15 cellular contexts compared by ENCODE assay signal in genomic region chr20:855466-856360, GRCh38. TPM values are rescaled to one million over a fixed set of nuclear protein-coding genes. Genes with fewer than 3 reads are reported as not detected.
A peak's percentile ranks its signal among the peaks of the same experiment; 100 is the strongest.
DNase-seq lines count a peak whose midpoint lies in the region; ATAC-seq and TF ChIP-seq lines count a peak whose summit lies in the region.
"Had no signal": no experiment of that assay in that cellular context is flagged by ENCODE, and none has a peak within 500 bp of the region (broad histone marks: within the 10 kb centered on the region; RNA-seq: fewer than 3 reads in every experiment).

No MANE protein-coding gene starts in this region.

- CTCF ChIA-PET in CD8-positive, alpha-beta T cell (lab: Charles Lee): interaction anchor here (0.5 to 3.7 kb wide), 2 partner anchors 18 to 101 kb away, joined by 3 to 15 read pairs; no protein-coding TSS in a partner anchor
- CTCF ChIA-PET in MCF 10A (lab: Yijun Ruan, JAX): interaction anchor here (1.0 to 6.5 kb wide), 4 partner anchors 24 to 494 kb away, joined by 3 to 44 read pairs (median 4); no protein-coding TSS in a partner anchor

- peaks cover 70% of the 10 kb centered on the region for H3K4me1 Mint-ChIP-seq in CD8-positive, alpha-beta T cell (ENCODE audit: low read depth)
- peaks cover 58% of the 10 kb centered on the region for H3K4me1 Mint-ChIP-seq in MCF 10A (ENCODE audit: insufficient read depth, unreplicated experiment)
- H3K4me1 Mint-ChIP-seq in natural killer cell treated with Interleukin-12 subunit alpha and Interleukin-12 subunit beta and Interleukin-15 and Interleukin-18, amount 100 ng/mL, for 72 hours (ENCODE audit: low read depth in 2 of 2): peaks cover 59 to 78% of the 10 kb centered on the region in 2 donors
- H3K4me1 Mint-ChIP-seq: nephron had no signal

- TF ChIP-seq RAD21 in Ishikawa (IDR thresholded peaks at IDR 0.05; ENCODE audit: low read depth): no peak

- no peaks in the 10 kb centered on the region for H3K27me3 ChIP-seq in CD8-positive, alpha-beta T cell (ENCODE audit: insufficient read depth, low read length)
- H3K27me3 ChIP-seq in gastrocnemius medialis (no peaks in the 10 kb centered on the region), HAP-1 (ENCODE audit: low read depth) (no peaks in the 10 kb centered on the region), gastroesophageal sphincter (peaks cover 4% of the 10 kb centered on the region)
- H3K27me3 ChIP-seq: body of pancreas, Peyer's patch, thyroid gland had no signal

- 37 to 77% methylated on average over 2 to 4 of the region's 11 CpGs for WGBS in gastroesophageal sphincter (ENCODE audit: low coverage in 1 of 2), 2 donors

- no peaks in the 10 kb centered on the region for H3K27me3 Mint-ChIP-seq in CD8-positive, alpha-beta T cell (ENCODE audit: low read depth)
- H3K27me3 Mint-ChIP-seq in MCF 10A (ENCODE audit: insufficient read depth, unreplicated experiment): no peaks in the 10 kb centered on the region
- no peaks in the 10 kb centered on the region for H3K27me3 Mint-ChIP-seq in natural killer cell treated with Interleukin-12 subunit alpha and Interleukin-12 subunit beta and Interleukin-15 and Interleukin-18, amount 100 ng/mL, for 72 hours

- H3K9me3 ChIP-seq in CD8-positive, alpha-beta T cell (ENCODE audit: low read length): no peaks in the 10 kb centered on the region
- H3K9me3 ChIP-seq in gastrocnemius medialis (no peaks in the 10 kb centered on the region), HAP-1 (no peaks in the 10 kb centered on the region), gastroesophageal sphincter (no peaks in the 10 kb centered on the region)
- H3K9me3 ChIP-seq: body of pancreas, Peyer's patch, thyroid gland had no signal

- no TSS peak for BruUV-seq in MCF 10A (replicated peaks; lab: Mats Ljungman, UMichigan)

- no peak for TF ChIP-seq EP300 in Ishikawa (IDR thresholded peaks at IDR 0.05; ENCODE audit: borderline replicate concordance)
- TF ChIP-seq EP300 in gastroesophageal sphincter (IDR thresholded peaks at IDR 0.05): no peak

- H3K27ac Mint-ChIP-seq in CD8-positive, alpha-beta T cell: peak overlapping the region; percentile 83
- peak overlapping the region; percentile 84 for H3K27ac Mint-ChIP-seq in MCF 10A (ENCODE audit: low read depth, unreplicated experiment)
- peak overlapping the region in 1 of 2 donors; percentile 67 for H3K27ac Mint-ChIP-seq in natural killer cell treated with Interleukin-12 subunit alpha and Interleukin-12 subunit beta and Interleukin-15 and Interleukin-18, amount 100 ng/mL, for 72 hours
- H3K27ac Mint-ChIP-seq: nephron had no signal

- TF ChIP-seq CTCF in CD8-positive, alpha-beta T cell (IDR thresholded peaks at IDR 0.05): no peak
- no peak for TF ChIP-seq CTCF in MCF 10A (IDR thresholded peaks at IDR 0.05; ENCODE audit: unreplicated experiment)
- no peak for TF ChIP-seq CTCF in gastrocnemius medialis (IDR thresholded peaks at IDR 0.05 in 4 of 5, conservative IDR thresholded peaks at IDR 0.05 in 1 of 5)
- TF ChIP-seq CTCF in gastroesophageal sphincter (IDR thresholded peaks at IDR 0.05): no peak

- no peaks in the 10 kb centered on the region for H3K36me3 ChIP-seq in CD8-positive, alpha-beta T cell (ENCODE audit: insufficient read depth, low read length)
- H3K36me3 ChIP-seq in gastrocnemius medialis: no peaks in the 10 kb centered on the region
- H3K36me3 ChIP-seq in HAP-1 (replicated peaks): no peaks in the 10 kb centered on the region
- H3K36me3 ChIP-seq in gastroesophageal sphincter: no peaks in the 10 kb centered on the region
- H3K36me3 ChIP-seq: Peyer's patch, thyroid gland had no signal

- peaks cover 45% of the 10 kb centered on the region for H3K4me1 ChIP-seq in CD8-positive, alpha-beta T cell (ENCODE audit: insufficient read depth, low read length)
- H3K4me1 ChIP-seq in gastrocnemius medialis (no peaks in the 10 kb centered on the region), HAP-1 (no peaks in the 10 kb centered on the region), gastroesophageal sphincter (no peaks in the 10 kb centered on the region)
- H3K4me1 ChIP-seq: body of pancreas, Peyer's patch, thyroid gland had no signal

- no peak for DNase-seq in CD8-positive, alpha-beta T cell
- DNase-seq in MCF 10A (ENCODE audit: unreplicated experiment): peak; percentile 61
- no peak for DNase-seq in natural killer cell treated with Interleukin-12 subunit alpha and Interleukin-12 subunit beta and Interleukin-15 and Interleukin-18, amount 100 ng/mL, for 72 hours (ENCODE audit: low spot score)
- no peak for DNase-seq in Kasumi-1 (lab: John Stamatoyannopoulos, UW)
- no peak for DNase-seq in gastrocnemius medialis
- no peak for DNase-seq in HAP-1 (ENCODE audit: low spot score in 2 of 2)
- DNase-seq: NCI-H1105, NCI-H446 treated with DMSO at 0.1 percent for 48 hours, Peyer's patch had no signal

- POLR2A ChIA-PET in CD8-positive, alpha-beta T cell (lab: Charles Lee): interaction anchor here (1.2 to 2.9 kb wide), 2 partner anchors 9 to 22 kb away, joined by 5 to 14 read pairs; partner anchors contain the start of gene FAM110A
- POLR2A ChIA-PET in MCF 10A (lab: Yijun Ruan, JAX): interaction anchor here (0.6 to 10.7 kb wide), 8 partner anchors 9 to 470 kb away, joined by 3 to 124 read pairs (median 3); partner anchors contain the start of gene FAM110A

- peak overlapping the region; percentile 66 for H3K4me3 Mint-ChIP-seq in CD8-positive, alpha-beta T cell
- H3K4me3 Mint-ChIP-seq in MCF 10A (ENCODE audit: unreplicated experiment): peak overlapping the region; percentile 61
- peak overlapping the region; percentile 62 for H3K4me3 Mint-ChIP-seq in natural killer cell treated with Interleukin-12 subunit alpha and Interleukin-12 subunit beta and Interleukin-15 and Interleukin-18, amount 100 ng/mL, for 72 hours
- H3K4me3 Mint-ChIP-seq: nephron had no signal

- no peak overlapping the region for H3K27ac ChIP-seq in CD8-positive, alpha-beta T cell (ENCODE audit: low read depth, low read length)
- H3K27ac ChIP-seq in gastrocnemius medialis (no peak overlapping the region), gastroesophageal sphincter (no peak overlapping the region)
- H3K27ac ChIP-seq: body of pancreas, Peyer's patch, thyroid gland had no signal

- no peak for ATAC-seq in CD8-positive, alpha-beta T cell
- no peak for ATAC-seq in natural killer cell treated with Interleukin-12 subunit alpha and Interleukin-12 subunit beta and Interleukin-15 and Interleukin-18, amount 100 ng/mL, for 72 hours
- no peak for ATAC-seq in gastrocnemius medialis
- ATAC-seq in gastroesophageal sphincter: no peak
- ATAC-seq: left lobe of liver had no signal

- TF ChIP-seq POLR2A in gastrocnemius medialis (IDR thresholded peaks at IDR 0.05): no peak
- no peak for TF ChIP-seq POLR2A in gastroesophageal sphincter (IDR thresholded peaks at IDR 0.05)

- no peaks in the 10 kb centered on the region for H3K9me3 Mint-ChIP-seq in CD8-positive, alpha-beta T cell
- peaks cover 7% of the 10 kb centered on the region for H3K9me3 Mint-ChIP-seq in MCF 10A (ENCODE audit: unreplicated experiment)
- no peaks in the 10 kb centered on the region for H3K9me3 Mint-ChIP-seq in natural killer cell treated with Interleukin-12 subunit alpha and Interleukin-12 subunit beta and Interleukin-15 and Interleukin-18, amount 100 ng/mL, for 72 hours
- H3K9me3 Mint-ChIP-seq: nephron had no signal

- in situ Hi-C loops in gastrocnemius medialis (cut with MboI; ENCODE audit: low sequenced_read_pairs in 4 of 4) (no loop called here), HAP-1 (cut with MboI; ENCODE audit: low sequenced_read_pairs) (no loop called here)

- intact Hi-C loops in CD8-positive, alpha-beta T cell (cut with DNase I, micrococcal nuclease): loop anchor here in 1 of 2 experiments (5.0 kb wide), 1 partner anchor 33 kb away; no protein-coding TSS in a partner anchor
- intact Hi-C loops in MCF 10A (cut with micrococcal nuclease) (loop anchor here (1.0 kb wide), 1 partner anchor 26 kb away; no protein-coding TSS in a partner anchor), gastrocnemius medialis (cut with DNase I; ENCODE audit: low total_unique reads) (no loop called here)

- H3K4me3 ChIP-seq in CD8-positive, alpha-beta T cell (ENCODE audit: low read depth, low read length): peak overlapping the region; percentile 28
- H3K4me3 ChIP-seq in gastrocnemius medialis (no peak overlapping the region), HAP-1 (no peak overlapping the region), gastroesophageal sphincter (no peak overlapping the region)
- H3K4me3 ChIP-seq: body of pancreas, Peyer's patch, thyroid gland had no signal

- peaks cover 2% of the 10 kb centered on the region for H3K36me3 Mint-ChIP-seq in CD8-positive, alpha-beta T cell
- peaks cover 6% of the 10 kb centered on the region for H3K36me3 Mint-ChIP-seq in MCF 10A (ENCODE audit: insufficient read depth, unreplicated experiment)
- H3K36me3 Mint-ChIP-seq in natural killer cell treated with Interleukin-12 subunit alpha and Interleukin-12 subunit beta and Interleukin-15 and Interleukin-18, amount 100 ng/mL, for 72 hours: peaks cover 8% of the 10 kb centered on the region

TF ChIP-seq in Ishikawa, 13 proteins besides CTCF, POLR2A, EP300 and RAD21 (continues in another document):
- TF ChIP-seq ZBTB7A (IDR thresholded peaks at IDR 0.05; ENCODE audit: low read depth) (0 out of 2 replicates have a peak, but pooled peaks have one; percentile 8), MAX (IDR thresholded peaks at IDR 0.05) (no peak), CREB1 (IDR thresholded peaks at IDR 0.05; ENCODE audit: low read depth) (no peak)

RNA-seq across cellular contexts. Expression of gene FAM110A, which starts 22.2 kb away (rescaled TPM):
- 1 to 10 TPM; 6.7 to 7.7 TPM for total RNA-seq in CD8-positive, alpha-beta T cell
- 9.2 and 13.6 TPM in 2 replicates for total RNA-seq in MCF 10A (2022)
- 10 to 100 TPM; 29.6 to 58.2 TPM for total RNA-seq in natural killer cell treated with Interleukin-12 subunit alpha and Interleukin-12 subunit beta and Interleukin-15 and Interleukin-18, amount 100 ng/mL, for 72 hours
- total RNA-seq in gastrocnemius medialis: 1 to 10 TPM in 3 of 4 donors, under 1 TPM in 1; 0.25 to 6.2 (median 1.9) TPM
- 1 to 10 TPM; 1.4 to 3.2 (median 2.0) TPM for total RNA-seq in gastroesophageal sphincter
